36 cellular contexts compared by ENCODE assay signal in genomic region chr9:22808876-22809275, GRCh38.
"Had no signal": no experiment of that assay in that cellular context is flagged by ENCODE, and none has a peak within 500 bp of the region (broad histone marks: within the 10 kb centered on the region; RNA-seq: fewer than 3 reads in every experiment).

No MANE protein-coding gene starts in this region.

- H3K9ac ChIP-seq: KMS-11 had no signal

- DNase-seq: Karpas-422, Kasumi-1, KBM-7, KG1, MG63, MM.1S, MV-4-11, NCI-H1048, NCI-H1092, NCI-H1092 treated with DMSO at 0.1 percent for 48 hours, NCI-H1105, NCI-H1105 treated with DMSO at 0.1 percent for 48 hours, NCI-H1417, NCI-H1417 treated with DMSO at 0.1 percent for 48 hours, NCI-H1436, NCI-H1436 treated with DMSO at 0.1 percent for 48 hours, NCI-H146, NCI-H1694, NCI-H1694 treated with DMSO at 0.1 percent for 48 hours, NCI-H187, NCI-H187 treated with DMSO at 0.1 percent for 48 hours, NCI-H1930, NCI-H2029, NCI-H2029 treated with DMSO at 0.1 percent for 48 hours, NCI-H2081, NCI-H2081 treated with DMSO at 0.1 percent for 48 hours, NCI-H2107, NCI-H2171, NCI-H2171 treated with DMSO at 0.1 percent for 48 hours, NCI-H2227 treated with DMSO at 0.1 percent for 48 hours, NCI-H226, NCI-H345, NCI-H446, NCI-H446 treated with DMSO at 0.1 percent for 48 hours, NCI-H510A had no signal

- H3K27me3 ChIP-seq: MG63 had no signal

- H3K4me2 ChIP-seq: KMS-11 had no signal

- H3K36me3 ChIP-seq: MG63 had no signal

- H3K4me3 ChIP-seq: MG63 had no signal

- H3K9me3 ChIP-seq: MG63 had no signal

- H3K27ac ChIP-seq: KMS-11 had no signal
